Comparison of ENCODE assay signal across 21 cellular contexts in the genomic region with DNA sequence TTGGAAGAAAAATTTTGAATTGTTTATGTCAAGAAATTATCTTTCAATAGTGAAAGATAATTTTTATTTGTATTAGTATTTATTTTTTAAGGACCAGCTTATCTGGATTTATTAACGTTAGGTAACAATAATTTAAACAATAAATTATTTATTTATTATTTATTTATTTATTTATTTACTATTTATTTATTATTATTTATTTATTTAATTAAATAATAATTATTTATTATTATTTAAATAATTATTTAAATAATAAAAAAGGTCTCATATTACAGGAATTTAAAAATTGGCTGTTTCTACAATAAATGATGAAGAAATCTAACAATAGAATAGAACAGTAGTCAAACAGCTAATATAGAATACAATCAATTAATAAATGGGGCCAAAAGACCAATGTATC.
DNase-seq lines count a peak whose midpoint lies in the region; ATAC-seq, FAIRE-seq and TF ChIP-seq lines count a peak whose summit lies in the region.
"Had no signal": no experiment of that assay in that cellular context is flagged by ENCODE, and none has a peak within 500 bp of the region (broad histone marks: within the 10 kb centered on the region; RNA-seq: fewer than 3 reads in every experiment).

No MANE protein-coding gene starts in this region.

- no peaks in the 10 kb centered on the region for H3K4me1 ChIP-seq in pancreas
- H3K4me1 ChIP-seq in aorta (ENCODE audit: control insufficient read depth in 1 of 2, insufficient read depth in 2 of 2, low read length in 2 of 2) = no peaks in the 10 kb centered on the region

- H3K4me3 Mint-ChIP-seq in activated naive CD8-positive, alpha-beta T cell treated with anti-CD3 and anti-CD28 coated beads for 36 hours = no peak overlapping the region
- H3K4me3 Mint-ChIP-seq: CD4-positive, alpha-beta memory T cell had no signal

- intact Hi-C loops in pancreas (cut with DNase I) (no loop called here), aorta (cut with DNase I) (no loop called here)

- H3K4me1 Mint-ChIP-seq in activated naive CD8-positive, alpha-beta T cell treated with anti-CD3 and anti-CD28 coated beads for 36 hours = no peaks in the 10 kb centered on the region
- H3K4me1 Mint-ChIP-seq: CD4-positive, alpha-beta memory T cell had no signal

- no peak for TF ChIP-seq CTCF in pancreas (IDR thresholded peaks at IDR 0.05)

- ATAC-seq in pancreas = no peak
- ATAC-seq in aorta (ENCODE audit: low FRiP score) = no peak

- H3K36me3 Mint-ChIP-seq in activated naive CD8-positive, alpha-beta T cell treated with anti-CD3 and anti-CD28 coated beads for 36 hours = no peaks in the 10 kb centered on the region
- H3K36me3 Mint-ChIP-seq: CD4-positive, alpha-beta memory T cell had no signal

- no peak overlapping the region for H3K27ac ChIP-seq in pancreas
- no peak overlapping the region for H3K27ac ChIP-seq in aorta (ENCODE audit: low read depth in 1 of 2, low read length in 2 of 2)
- H3K27ac ChIP-seq: GM23248 had no signal

- H3K9me3 ChIP-seq in pancreas = no peaks in the 10 kb centered on the region
- no peaks in the 10 kb centered on the region for H3K9me3 ChIP-seq in aorta (ENCODE audit: control insufficient read depth, low read length)

- no peak overlapping the region for H3K27ac Mint-ChIP-seq in activated naive CD8-positive, alpha-beta T cell treated with anti-CD3 and anti-CD28 coated beads for 36 hours
- H3K27ac Mint-ChIP-seq: CD4-positive, alpha-beta memory T cell had no signal

- DNase-seq in pancreas (no peak), aorta (no peak), RPMI8226 (no peak), nucleus accumbens (lab: John Stamatoyannopoulos, UW) (no peak)
- no peak for DNase-seq in activated naive CD8-positive, alpha-beta T cell treated with anti-CD3 and anti-CD28 coated beads for 36 hours
- DNase-seq: 8988T; C1 segment of cervical spinal cord; Calu3; CD4-positive, alpha-beta memory T cell; COR-L47; DMS53; DMS79 treated with DMSO at 0.1 percent for 48 hours; GM23248; H7; HCEC 1CT had no signal

- 39 to 61% methylated on average over 1 of the region's 1 CpG for WGBS in pancreas, 2 donors
- WGBS in aorta, 2 donors = 78 to 84% methylated on average over 1 of the region's 1 CpG

- H3K36me3 ChIP-seq in pancreas = no peaks in the 10 kb centered on the region
- no peaks in the 10 kb centered on the region for H3K36me3 ChIP-seq in aorta (ENCODE audit: control insufficient read depth in 1 of 2, insufficient read depth in 2 of 2, low read length in 1 of 2)

- H3K4me3 ChIP-seq in pancreas (no peak overlapping the region), aorta (ENCODE audit: low read length in 2 of 2) (no peak overlapping the region)
- H3K4me3 ChIP-seq: GM23248 had no signal

- FAIRE-seq in G401.6 (lab: Jason Lieb, UNC) (peak; percentile 98), TTC549 (lab: Jason Lieb, UNC) (peak; percentile 99), endometrium (lab: Jason Lieb, UNC) (peak; percentile 91), pancreas (lab: Jason Lieb, UNC) (peak; percentile 96)
- FAIRE-seq: GM12892, GM19239, H1 had no signal

- H3K27me3 Mint-ChIP-seq in activated naive CD8-positive, alpha-beta T cell treated with anti-CD3 and anti-CD28 coated beads for 36 hours = no peaks in the 10 kb centered on the region
- H3K27me3 Mint-ChIP-seq: CD4-positive, alpha-beta memory T cell had no signal

- H3K27me3 ChIP-seq in pancreas (no peaks in the 10 kb centered on the region), aorta (ENCODE audit: control insufficient read depth in 1 of 2, insufficient read depth in 2 of 2, low read length in 1 of 2) (no peaks in the 10 kb centered on the region)

- peaks cover 2% of the 10 kb centered on the region for H3K9me3 Mint-ChIP-seq in activated naive CD8-positive, alpha-beta T cell treated with anti-CD3 and anti-CD28 coated beads for 36 hours
